22 cellular contexts compared by ENCODE assay signal in genomic region chr10:123517376-123517775, GRCh38.
"Had no signal": no experiment of that assay in that cellular context is flagged by ENCODE, and none has a peak within 500 bp of the region (broad histone marks: within the 10 kb centered on the region; RNA-seq: fewer than 3 reads in every experiment).

No MANE protein-coding gene starts in this region.

- H3K27me3 ChIP-seq: body of pancreas, cardiac muscle cell, transverse colon had no signal

- H3K4me1 ChIP-seq: body of pancreas, lower lobe of right lung, transverse colon had no signal

- H3K4me1 Mint-ChIP-seq: activated naive CD8-positive, alpha-beta T cell treated with anti-CD3 and anti-CD28 coated beads, Interleukin-2, amount 50 U/mL, for 24 hours; naive B cell had no signal

- H3K36me3 Mint-ChIP-seq: activated CD4-positive, alpha-beta memory T cell treated with anti-CD3 and anti-CD28 coated beads for 36 hours; naive B cell; stimulated activated naive B cell treated with anti-CD40 and anti-IgM and Interleukin-4, amounts not matched to agents 10 μg/mL and 1 μg/mL and 100 μg/mL, for 72 hours had no signal

- H3K27ac ChIP-seq: body of pancreas, cardiac muscle cell, lower lobe of right lung, transverse colon had no signal

- DNase-seq: activated CD4-positive, alpha-beta memory T cell treated with anti-CD3 and anti-CD28 coated beads for 36 hours; activated CD4-positive, alpha-beta T cell treated with anti-CD3 and anti-CD28 coated beads for 48 hours; activated naive CD4-positive, alpha-beta T cell treated with anti-CD3 and anti-CD28 coated beads, Interleukin-2, amount 50 U/mL, for 16 hours; activated naive CD8-positive, alpha-beta T cell treated with anti-CD3 and anti-CD28 coated beads, Interleukin-2, amount 50 U/mL, for 24 hours; activated T-cell treated with anti-CD3 and anti-CD28 coated beads, Interleukin-2, amount 50 U/mL, for 1 hour; body of pancreas; effector CD4-positive, alpha-beta T cell; erythroblast; foreskin fibroblast; kidney; lower lobe of right lung; naive B cell; occipital lobe; posterior cingulate gyrus; stimulated activated CD4-positive, alpha-beta T cell treated with anti-CD3 and anti-CD28 coated beads, Interleukin-2, amount 100 ng/mL, for 48 hours; stimulated activated CD8-positive, alpha-beta memory T cell treated with anti-CD3 and anti-CD28 coated beads, Interleukin-4, amount 100 ng/mL, for 48 hours; stimulated activated naive B cell treated with anti-CD40 and anti-IgM and Interleukin-4, amounts not matched to agents 10 μg/mL and 1 μg/mL and 100 μg/mL, for 72 hours; T-helper 2 cell; transverse colon had no signal

- H3K4me3 ChIP-seq: body of pancreas, cardiac muscle cell, lower lobe of right lung, transverse colon had no signal

- H3K4me3 Mint-ChIP-seq: activated CD4-positive, alpha-beta memory T cell treated with anti-CD3 and anti-CD28 coated beads for 36 hours; activated naive CD8-positive, alpha-beta T cell treated with anti-CD3 and anti-CD28 coated beads, Interleukin-2, amount 50 U/mL, for 24 hours; naive B cell; stimulated activated naive B cell treated with anti-CD40 and anti-IgM and Interleukin-4, amounts not matched to agents 10 μg/mL and 1 μg/mL and 100 μg/mL, for 72 hours had no signal

- H3K27ac Mint-ChIP-seq: activated CD4-positive, alpha-beta memory T cell treated with anti-CD3 and anti-CD28 coated beads for 36 hours; activated naive CD8-positive, alpha-beta T cell treated with anti-CD3 and anti-CD28 coated beads, Interleukin-2, amount 50 U/mL, for 24 hours; activated T-helper 2 cell treated with anti-CD3 and anti-CD28 coated beads, Interferon-gamma antibody, Interleukin-2, Interleukin-4, amounts not matched to agents 10 μg/mL and 5 μg/mL and 100 μg/mL, durations not matched to agents 14 hours and 24 hours and 36 hours; naive B cell; stimulated activated naive B cell treated with anti-CD40 and anti-IgM and Interleukin-4, amounts not matched to agents 10 μg/mL and 1 μg/mL and 100 μg/mL, for 72 hours had no signal

- H3K9me3 Mint-ChIP-seq: activated CD4-positive, alpha-beta memory T cell treated with anti-CD3 and anti-CD28 coated beads for 36 hours; activated naive CD8-positive, alpha-beta T cell treated with anti-CD3 and anti-CD28 coated beads, Interleukin-2, amount 50 U/mL, for 24 hours; activated T-helper 2 cell treated with anti-CD3 and anti-CD28 coated beads, Interferon-gamma antibody, Interleukin-2, Interleukin-4, amounts not matched to agents 10 μg/mL and 5 μg/mL and 100 μg/mL, durations not matched to agents 14 hours and 24 hours and 36 hours; stimulated activated naive B cell treated with anti-CD40 and anti-IgM and Interleukin-4, amounts not matched to agents 10 μg/mL and 1 μg/mL and 100 μg/mL, for 72 hours had no signal

- H3K36me3 ChIP-seq: cardiac muscle cell, lower lobe of right lung, transverse colon had no signal

- ATAC-seq: activated naive CD8-positive, alpha-beta T cell treated with anti-CD3 and anti-CD28 coated beads, Interleukin-2, amount 50 U/mL, for 24 hours; body of pancreas; lower lobe of right lung; sciatic nerve; stimulated activated naive B cell treated with anti-CD40 and anti-IgM and Interleukin-4, amounts not matched to agents 10 μg/mL and 1 μg/mL and 100 μg/mL, for 72 hours had no signal

- H3K9me3 ChIP-seq: body of pancreas, lower lobe of right lung, transverse colon had no signal
